20 cellular contexts compared by ENCODE assay signal in genomic region chr1:43427524-43427923, GRCh38. TPM values are rescaled to one million over a fixed set of nuclear protein-coding genes. Genes with fewer than 3 reads are reported as not detected.
A peak's percentile ranks its signal among the peaks of the same experiment; 100 is the strongest.
DNase-seq lines count a peak whose midpoint lies in the region; ATAC-seq and TF ChIP-seq lines count a peak whose summit lies in the region.
"Had no signal": no experiment of that assay in that cellular context is flagged by ENCODE, and none has a peak within 500 bp of the region (broad histone marks: within the 10 kb centered on the region; RNA-seq: fewer than 3 reads in every experiment).

No MANE protein-coding gene starts in this region.

- H3K9me3 ChIP-seq in lower lobe of right lung (no peaks in the 10 kb centered on the region), upper lobe of right lung (no peaks in the 10 kb centered on the region)

- H3K4me1 ChIP-seq in lower lobe of right lung (no peaks in the 10 kb centered on the region), upper lobe of right lung (no peaks in the 10 kb centered on the region)

- DNase-seq in DMS153 (lab: John Stamatoyannopoulos, UW) = peak; percentile 45
- DNase-seq in DMS153 treated with DMSO at 0.1 percent for 48 hours (lab: John Stamatoyannopoulos, UW; ENCODE audit: unreplicated experiment) = no peak
- DNase-seq in NCI-H510A (lab: John Stamatoyannopoulos, UW) = peak; percentile 98
- DNase-seq in lower lobe of right lung = peak; percentile 76
- DNase-seq in upper lobe of right lung = peak; percentile 77
- no peak for DNase-seq in AG08395 (ENCODE audit: low spot score)
- DNase-seq: CD8-positive, alpha-beta T cell; Kasumi-1; MV-4-11; NCI-H1417; NCI-H187 treated with DMSO at 0.1 percent for 48 hours; NCI-H2171; NCI-H446; NCI-H748 treated with DMSO at 0.1 percent for 48 hours; SW 1271 had no signal

- ATAC-seq in lower lobe of right lung (peak; percentile 33 to 66), upper lobe of right lung (peak; percentile 30), GM18519 (IDR thresholded peaks at IDR 0.05; ENCODE audit: low FRiP score, unreplicated experiment) (no peak), HG03442 (IDR thresholded peaks at IDR 0.05; ENCODE audit: unreplicated experiment) (no peak)
- ATAC-seq: CD8-positive, alpha-beta T cell; PC-3 had no signal

- intact Hi-C loops in lower lobe of right lung (cut with DNase I) = no loop called here
- intact Hi-C loops in upper lobe of right lung (cut with DNase I) = no loop called here

- H3K27ac ChIP-seq in lower lobe of right lung (no peak overlapping the region), upper lobe of right lung (no peak overlapping the region)
- H3K27ac ChIP-seq: 22Rv1, RWPE1 had no signal

- H3K4me3 ChIP-seq in lower lobe of right lung (no peak overlapping the region), upper lobe of right lung (no peak overlapping the region)

- H3K36me3 ChIP-seq in lower lobe of right lung (peaks cover 93% of the 10 kb centered on the region), upper lobe of right lung (peaks cover 92% of the 10 kb centered on the region)

- H3K27me3 ChIP-seq in lower lobe of right lung (ENCODE audit: low read depth) (no peaks in the 10 kb centered on the region), upper lobe of right lung (no peaks in the 10 kb centered on the region)

- TF ChIP-seq CTCF in lower lobe of right lung (IDR thresholded peaks at IDR 0.05) (no peak), upper lobe of right lung (IDR thresholded peaks at IDR 0.05) (no peak)

RNA-seq across cellular contexts. Expression of gene HYI, which starts 26.2 kb away (rescaled TPM):
- total RNA-seq in lower lobe of right lung = 67.7 TPM
- 72.6 TPM for total RNA-seq in upper lobe of right lung

RNA-seq across cellular contexts. Expression of gene SZT2, which starts 37.8 kb away (rescaled TPM):
- 71.5 TPM for total RNA-seq in lower lobe of right lung
- 70.4 TPM for total RNA-seq in upper lobe of right lung

RNA-seq across cellular contexts. Expression of gene MED8, which starts 37.9 kb away (rescaled TPM):
- total RNA-seq in lower lobe of right lung = 35.4 TPM
- total RNA-seq in upper lobe of right lung = 37.3 TPM

RNA-seq across cellular contexts. Expression of gene ELOVL1, which starts 59.7 kb away (rescaled TPM):
- 99.8 TPM for total RNA-seq in lower lobe of right lung
- total RNA-seq in upper lobe of right lung = 98.9 TPM

Comparison
In these comparisons a context has a peak if more than half of its experiments do, and no peak if none do; other contexts are left out.
1. DNase-seq: peak in DMS153 (single experiment), NCI-H510A (single experiment), lower lobe of right lung (single experiment) and upper lobe of right lung (single experiment); none in DMS153 treated with DMSO at 0.1 percent for 48 hours (single experiment) and AG08395 (single experiment).
2. ATAC-seq: peak in lower lobe of right lung (2 of 2) and upper lobe of right lung (single experiment); none in GM18519 (single experiment) and HG03442 (single experiment).